ENCODE assay signal across 13 cellular contexts in the genomic region with DNA sequence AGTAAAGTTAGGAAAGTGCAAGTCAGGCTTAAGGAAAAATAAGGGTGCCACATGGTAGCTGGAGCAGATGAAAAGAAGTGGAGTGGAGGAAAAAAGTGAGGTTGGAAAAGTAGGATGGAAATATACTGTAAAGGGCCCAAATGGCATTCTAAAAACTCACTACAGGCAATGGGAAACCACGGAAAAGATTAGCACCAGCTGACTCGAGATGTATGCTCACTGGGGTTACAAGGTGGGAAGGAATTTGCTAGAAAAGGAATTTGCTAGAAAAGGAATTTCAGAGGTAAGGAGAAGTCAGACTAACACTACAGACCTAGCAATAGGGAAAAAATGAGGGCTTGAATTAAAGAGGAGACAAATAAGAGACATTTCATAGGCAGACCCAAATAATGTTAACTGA. TPM values are rescaled to one million over a fixed set of nuclear protein-coding genes. Genes with fewer than 3 reads are reported as not detected.
A peak's percentile ranks its signal among the peaks of the same experiment; 100 is the strongest.
DNase-seq lines count a peak whose midpoint lies in the region; ATAC-seq and TF ChIP-seq lines count a peak whose summit lies in the region.
"Had no signal": no experiment of that assay in that cellular context is flagged by ENCODE, and none has a peak within 500 bp of the region (broad histone marks: within the 10 kb centered on the region; RNA-seq: fewer than 3 reads in every experiment).

No MANE protein-coding gene starts in this region.

- H2BK15ac ChIP-seq in H9 (ENCODE audit: low read depth, low read length) (no peak overlapping the region), mesenchymal stem cell (ENCODE audit: low read depth, poor library complexity, severe bottlenecking) (no peak overlapping the region), neuronal stem cell (ENCODE audit: low read length) (no peak overlapping the region)

- peaks cover 0 to 29% of the 10 kb centered on the region in 2 experiments for H3K36me3 ChIP-seq in mesenchymal stem cell (ENCODE audit: control insufficient read depth in 1 of 2, insufficient read depth in 2 of 2, low read depth in 1 of 2, low read length in 2 of 2)
- H3K36me3 ChIP-seq in effector memory CD4-positive, alpha-beta T cell (ENCODE audit: control insufficient read depth, insufficient read depth, low read length), result peaks cover 15% of the 10 kb centered on the region
- no peaks in the 10 kb centered on the region for H3K36me3 ChIP-seq in neuronal stem cell (replicated peaks in 1 of 2; ENCODE audit: control insufficient read depth in 2 of 2, insufficient read depth in 2 of 2, low read length in 2 of 2)
- H3K36me3 ChIP-seq: BLaER1 had no signal

- no peak overlapping the region for H2AK5ac ChIP-seq in H9 (ENCODE audit: insufficient read length, low read length)
- H2AK5ac ChIP-seq in mesenchymal stem cell (ENCODE audit: low read length, severe bottlenecking), result no peak overlapping the region
- no peak overlapping the region for H2AK5ac ChIP-seq in neuronal stem cell (ENCODE audit: low read depth, low read length)

- H3K4ac ChIP-seq in H9 (ENCODE audit: low read depth, low read length), result no peak overlapping the region
- H3K4ac ChIP-seq in mesenchymal stem cell (ENCODE audit: low read depth in 1 of 2, low read length in 2 of 2), result no peak overlapping the region
- no peak overlapping the region for H3K4ac ChIP-seq in neuronal stem cell (ENCODE audit: low read length)

- H3K27me3 ChIP-seq in H9 (ENCODE audit: insufficient read depth, low read length) (no peaks in the 10 kb centered on the region), mesenchymal stem cell (ENCODE audit: control insufficient read depth in 1 of 2, insufficient read depth in 1 of 2, low read length in 2 of 2) (no peaks in the 10 kb centered on the region), neuronal stem cell (ENCODE audit: control insufficient read depth in 3 of 3, insufficient read depth in 3 of 3, low read depth in 1 of 3, low read length in 3 of 3) (no peaks in the 10 kb centered on the region)
- no peaks in the 10 kb centered on the region for H3K27me3 ChIP-seq in effector memory CD4-positive, alpha-beta T cell (replicated peaks; ENCODE audit: control insufficient read depth, insufficient read depth, low read length, poor library complexity, severe bottlenecking)
- H3K27me3 ChIP-seq: esophagus muscularis mucosa had no signal

- peak; percentile 25 for DNase-seq in AG08396 (ENCODE audit: low spot score)
- DNase-seq in H9, result no peak
- no peak for DNase-seq in activated naive CD8-positive, alpha-beta T cell treated with anti-CD3 and anti-CD28 coated beads, Interleukin-2, amount 50 U/mL, for 24 hours
- peak; percentile 51 for DNase-seq in mesenchymal stem cell
- DNase-seq in NCI-H2107 (lab: John Stamatoyannopoulos, UW), result no peak
- no peak for DNase-seq in DMS79 (lab: John Stamatoyannopoulos, UW)
- no peak for DNase-seq in effector memory CD4-positive, alpha-beta T cell
- DNase-seq in neuronal stem cell (ENCODE audit: low spot score), result no peak
- DNase-seq: cerebellar nuclear complex; stimulated activated naive CD4-positive, alpha-beta T cell treated with Interleukin-2 at 50 U/mL for 16 hours had no signal

- no CpG with 5 or more reads among the region's 2 CpGs for WGBS in H9 (ENCODE audit: extremely low coverage, insufficient read length, low lambda C conversion rate)
- WGBS in mesenchymal stem cell, result 80% methylated on average over 2 of the region's 2 CpGs
- no CpG with 5 or more reads among the region's 2 CpGs for WGBS in neuronal stem cell (ENCODE audit: extremely low coverage in 2 of 2, insufficient read length in 2 of 2, insufficient replicate concordance in 1 of 2), 2 donors

- H4K8ac ChIP-seq in H9 (replicated peaks; ENCODE audit: insufficient read length, low read depth, low read length) (no peak overlapping the region), mesenchymal stem cell (ENCODE audit: low read length) (no peak overlapping the region), neuronal stem cell (ENCODE audit: low read depth, low read length) (no peak overlapping the region)

- no peak overlapping the region for H3K27ac ChIP-seq in H9 (ENCODE audit: insufficient read length, low read depth, low read length)
- peak overlapping the region; percentile 30 for H3K27ac ChIP-seq in mesenchymal stem cell (ENCODE audit: low read length, poor library complexity, severe bottlenecking)
- no peak overlapping the region for H3K27ac ChIP-seq in effector memory CD4-positive, alpha-beta T cell (ENCODE audit: insufficient read depth, low read length, poor library complexity, severe bottlenecking)
- H3K27ac ChIP-seq in neuronal stem cell (replicated peaks; ENCODE audit: low read length), result no peak overlapping the region
- H3K27ac ChIP-seq: BLaER1, esophagus muscularis mucosa, VCaP had no signal

- no peak overlapping the region for H3T11ph ChIP-seq in H9 (ENCODE audit: low read length)

- H3K79me1 ChIP-seq in H9 (ENCODE audit: insufficient read depth, low read depth, low read length, poor library complexity, severe bottlenecking), result no peaks in the 10 kb centered on the region
- peaks cover 12% of the 10 kb centered on the region for H3K79me1 ChIP-seq in mesenchymal stem cell (replicated peaks; ENCODE audit: low read length, poor library complexity, severe bottlenecking)
- peaks cover 8% of the 10 kb centered on the region for H3K79me1 ChIP-seq in neuronal stem cell (ENCODE audit: low read depth, low read length)

- H3K23ac ChIP-seq in H9 (ENCODE audit: insufficient read length, low read depth, low read length) (no peak overlapping the region), mesenchymal stem cell (ENCODE audit: low read length in 2 of 2) (no peak overlapping the region), neuronal stem cell (ENCODE audit: low read depth, low read length, poor library complexity) (no peak overlapping the region)

- peaks cover 2% of the 10 kb centered on the region; the same call in 1 of the 2 replicates for H3K79me2 ChIP-seq in H9 (ENCODE audit: insufficient read depth, low read length)

- H3K9me3 ChIP-seq in H9 (ENCODE audit: control insufficient read depth, low read depth, low read length) (no peaks in the 10 kb centered on the region), mesenchymal stem cell (ENCODE audit: control insufficient read depth, low read length) (no peaks in the 10 kb centered on the region), neuronal stem cell (replicated peaks in 1 of 2; ENCODE audit: control insufficient read depth in 2 of 2, insufficient read depth in 1 of 2, low read depth in 1 of 2, low read length in 2 of 2) (peaks cover 0 to 2% of the 10 kb centered on the region in 2 donors)
- H3K9me3 ChIP-seq in effector memory CD4-positive, alpha-beta T cell (ENCODE audit: control insufficient read depth, low read length), result no peaks in the 10 kb centered on the region

- peaks cover 17 to 22% of the 10 kb centered on the region in 2 experiments for H3K4me1 Mint-ChIP-seq in H9
- H3K4me1 Mint-ChIP-seq in activated naive CD8-positive, alpha-beta T cell treated with anti-CD3 and anti-CD28 coated beads, Interleukin-2, amount 50 U/mL, for 24 hours, result peaks cover 60% of the 10 kb centered on the region

- H3K9ac ChIP-seq in H9 (ENCODE audit: extremely low read depth, insufficient read length, low read length) (no peak overlapping the region), mesenchymal stem cell (ENCODE audit: low read length) (peak overlapping the region; percentile 41), neuronal stem cell (ENCODE audit: low read depth, low read length, poor library complexity) (no peak overlapping the region)
- H3K9ac ChIP-seq: BLaER1 had no signal

- H3K27me3 Mint-ChIP-seq in H9 (ENCODE audit: low read depth), result no peaks in the 10 kb centered on the region
- no peaks in the 10 kb centered on the region for H3K27me3 Mint-ChIP-seq in activated naive CD8-positive, alpha-beta T cell treated with anti-CD3 and anti-CD28 coated beads, Interleukin-2, amount 50 U/mL, for 24 hours

- H4K5ac ChIP-seq in H9 (ENCODE audit: insufficient read length, low read depth, low read length), result no peak overlapping the region

- H3K4me2 ChIP-seq in H9 (ENCODE audit: insufficient read depth, insufficient read length, low read length) (no peak overlapping the region), mesenchymal stem cell (ENCODE audit: low read length, poor library complexity, severe bottlenecking) (no peak overlapping the region), neuronal stem cell (ENCODE audit: insufficient read depth, low read length, poor library complexity, severe bottlenecking) (no peak overlapping the region)
- H3K4me2 ChIP-seq: BLaER1 had no signal

- no peak overlapping the region for H2AFZ ChIP-seq in H9 (ENCODE audit: low read length)
- H2AFZ ChIP-seq in mesenchymal stem cell (ENCODE audit: low read depth, low read length), result no peak overlapping the region
- H2AFZ ChIP-seq in neuronal stem cell (ENCODE audit: low read length), result no peak overlapping the region

- H4K91ac ChIP-seq in H9 (ENCODE audit: insufficient read length, low read depth, low read length) (no peak overlapping the region), mesenchymal stem cell (ENCODE audit: low read length) (no peak overlapping the region), neuronal stem cell (ENCODE audit: low read depth, low read length, poor library complexity) (no peak overlapping the region)

- peaks cover 12% of the 10 kb centered on the region for H3K23me2 ChIP-seq in H9 (ENCODE audit: insufficient read length, low read depth, low read length, poor library complexity, severe bottlenecking)

- H3K18ac ChIP-seq in H9 (ENCODE audit: insufficient read length, low read depth, low read length) (no peak overlapping the region), mesenchymal stem cell (ENCODE audit: low read depth in 1 of 2, low read length in 2 of 2) (no peak overlapping the region), neuronal stem cell (ENCODE audit: low read length) (no peak overlapping the region)

- H3K36me3 Mint-ChIP-seq in H9 (ENCODE audit: insufficient read depth in 1 of 3, low read depth in 3 of 3), result peaks cover 0 to 53% (median 23%) of the 10 kb centered on the region in 3 experiments; a peak in 5 of 7 replicates
- peaks cover 59% of the 10 kb centered on the region for H3K36me3 Mint-ChIP-seq in activated naive CD8-positive, alpha-beta T cell treated with anti-CD3 and anti-CD28 coated beads, Interleukin-2, amount 50 U/mL, for 24 hours (ENCODE audit: low read depth)

- no peak overlapping the region for H2BK20ac ChIP-seq in H9 (ENCODE audit: low read depth, low read length, poor library complexity, severe bottlenecking)

- no peak overlapping the region for H2BK120ac ChIP-seq in H9 (ENCODE audit: low read depth, low read length, poor library complexity, severe bottlenecking)
- H2BK120ac ChIP-seq in mesenchymal stem cell (ENCODE audit: low read depth, low read length), result no peak overlapping the region
- H2BK120ac ChIP-seq in neuronal stem cell (ENCODE audit: low read depth, low read length), result no peak overlapping the region

- H3K4me3 ChIP-seq in mesenchymal stem cell (ENCODE audit: insufficient read depth in 1 of 2, low read depth in 1 of 2, low read length in 2 of 2) (no peak overlapping the region), neuronal stem cell (ENCODE audit: low read length in 2 of 2) (no peak overlapping the region)
- no peak overlapping the region for H3K4me3 ChIP-seq in effector memory CD4-positive, alpha-beta T cell (ENCODE audit: insufficient read depth, low read depth, low read length, poor library complexity, severe bottlenecking)
- H3K4me3 ChIP-seq: BLaER1, esophagus muscularis mucosa had no signal

- no peak overlapping the region for H3K56ac ChIP-seq in H9 (ENCODE audit: insufficient read length, low read depth, low read length)

- H3K4me1 ChIP-seq in H9 (ENCODE audit: insufficient read depth, low read length), result no peaks in the 10 kb centered on the region
- H3K4me1 ChIP-seq in mesenchymal stem cell (ENCODE audit: control insufficient read depth, insufficient read depth, low read depth, low read length), result peaks cover 12% of the 10 kb centered on the region
- peaks cover 6% of the 10 kb centered on the region for H3K4me1 ChIP-seq in effector memory CD4-positive, alpha-beta T cell (ENCODE audit: control insufficient read depth, insufficient read depth, low read length, poor library complexity, severe bottlenecking)
- peaks cover 0 to 6% of the 10 kb centered on the region in 2 donors for H3K4me1 ChIP-seq in neuronal stem cell (ENCODE audit: control insufficient read depth in 2 of 2, insufficient read depth in 1 of 2, low read depth in 1 of 2, low read length in 2 of 2)

- H3K14ac ChIP-seq in H9 (ENCODE audit: insufficient read depth, low read length), result no peak overlapping the region
- H3K14ac ChIP-seq in mesenchymal stem cell (ENCODE audit: low read length in 2 of 2), result no peak overlapping the region
- no peak overlapping the region for H3K14ac ChIP-seq in neuronal stem cell (ENCODE audit: low read length)

- H2BK12ac ChIP-seq in H9 (ENCODE audit: insufficient read length, low read depth, low read length), result no peak overlapping the region
- no peak overlapping the region for H2BK12ac ChIP-seq in mesenchymal stem cell (ENCODE audit: low read length in 2 of 2)
- H2BK12ac ChIP-seq in neuronal stem cell (ENCODE audit: low read length), result no peak overlapping the region

- H2BK5ac ChIP-seq in H9 (ENCODE audit: insufficient read length, low read length) (no peak overlapping the region), mesenchymal stem cell (ENCODE audit: low read depth, low read length, poor library complexity, severe bottlenecking) (no peak overlapping the region), neuronal stem cell (ENCODE audit: low read length) (no peak overlapping the region)

- H3K27ac Mint-ChIP-seq in H9, result peak overlapping the region in 2 of 3 experiments; percentile 3 to 80; a peak in 3 of 7 replicates
- H3K27ac Mint-ChIP-seq in activated naive CD8-positive, alpha-beta T cell treated with anti-CD3 and anti-CD28 coated beads, Interleukin-2, amount 50 U/mL, for 24 hours, result peak overlapping the region; percentile 94

- no peaks in the 10 kb centered on the region for H4K20me1 ChIP-seq in H9 (ENCODE audit: control insufficient read depth, insufficient read depth, insufficient read length)
- H4K20me1 ChIP-seq: BLaER1 had no signal

- no peak overlapping the region for H3K4me3 Mint-ChIP-seq in H9
- peak overlapping the region; percentile 70 for H3K4me3 Mint-ChIP-seq in activated naive CD8-positive, alpha-beta T cell treated with anti-CD3 and anti-CD28 coated beads, Interleukin-2, amount 50 U/mL, for 24 hours

- H3K9me3 Mint-ChIP-seq in H9, result peaks cover 0 to 9% of the 10 kb centered on the region in 2 experiments; a peak in 3 of 5 replicates
- H3K9me3 Mint-ChIP-seq in activated naive CD8-positive, alpha-beta T cell treated with anti-CD3 and anti-CD28 coated beads, Interleukin-2, amount 50 U/mL, for 24 hours, result no peaks in the 10 kb centered on the region

- no peak for ATAC-seq in activated naive CD8-positive, alpha-beta T cell treated with anti-CD3 and anti-CD28 coated beads, Interleukin-2, amount 50 U/mL, for 24 hours

- no peak for TF ChIP-seq CTCF in H9 (conservative IDR thresholded peaks at IDR 0.05)

RNA-seq across cellular contexts. Expression of a gene that starts 3.6 kb away (rescaled TPM):
- total RNA-seq in H9 (2021), result 64.9 and 68.9 TPM in 2 replicates
- polyA plus RNA-seq in mesenchymal stem cell (2013, experiment 1 of 2), result 28.5 TPM
- 28.7 TPM for polyA plus RNA-seq in mesenchymal stem cell (2013, experiment 2 of 2)
- polyA plus RNA-seq in neuronal stem cell (2013, experiment 1 of 2), result 21.7 TPM
- polyA plus RNA-seq in neuronal stem cell (2013, experiment 2 of 2), result 21.8 TPM

RNA-seq across cellular contexts. Expression of a gene that starts 37.8 kb away (rescaled TPM):
- 66.7 and 66.8 TPM in 2 replicates for total RNA-seq in H9 (2021)
- 16.7 TPM for polyA plus RNA-seq in mesenchymal stem cell (2013, experiment 1 of 2)
- 15.1 TPM for polyA plus RNA-seq in mesenchymal stem cell (2013, experiment 2 of 2)
- polyA plus RNA-seq in neuronal stem cell (2013, experiment 1 of 2), result 24.6 TPM
- 23.4 TPM for polyA plus RNA-seq in neuronal stem cell (2013, experiment 2 of 2)

RNA-seq across cellular contexts. Expression of a gene that starts 45.9 kb away (rescaled TPM):
- 60.9 and 62.1 TPM in 2 replicates for total RNA-seq in H9 (2021)
- 32.7 TPM for polyA plus RNA-seq in mesenchymal stem cell (2013, experiment 1 of 2)
- 31.5 TPM for polyA plus RNA-seq in mesenchymal stem cell (2013, experiment 2 of 2)
- polyA plus RNA-seq in neuronal stem cell (2013, experiment 1 of 2), result 22.3 TPM
- 23.1 TPM for polyA plus RNA-seq in neuronal stem cell (2013, experiment 2 of 2)

Comparison
In these comparisons a context has a peak if more than half of its experiments do, and no peak if none do; other contexts are left out.
1. DNase-seq: peak in AG08396 (single experiment) and mesenchymal stem cell (single experiment); none in H9 (single experiment), activated naive CD8-positive, alpha-beta T cell treated with anti-CD3 and anti-CD28 coated beads, Interleukin-2, amount 50 U/mL, for 24 hours (single experiment), NCI-H2107 (single experiment), DMS79 (single experiment), effector memory CD4-positive, alpha-beta T cell (0 of 3) and neuronal stem cell (single experiment).